ENCODE assay signal across 8 cellular contexts in the genomic region with DNA sequence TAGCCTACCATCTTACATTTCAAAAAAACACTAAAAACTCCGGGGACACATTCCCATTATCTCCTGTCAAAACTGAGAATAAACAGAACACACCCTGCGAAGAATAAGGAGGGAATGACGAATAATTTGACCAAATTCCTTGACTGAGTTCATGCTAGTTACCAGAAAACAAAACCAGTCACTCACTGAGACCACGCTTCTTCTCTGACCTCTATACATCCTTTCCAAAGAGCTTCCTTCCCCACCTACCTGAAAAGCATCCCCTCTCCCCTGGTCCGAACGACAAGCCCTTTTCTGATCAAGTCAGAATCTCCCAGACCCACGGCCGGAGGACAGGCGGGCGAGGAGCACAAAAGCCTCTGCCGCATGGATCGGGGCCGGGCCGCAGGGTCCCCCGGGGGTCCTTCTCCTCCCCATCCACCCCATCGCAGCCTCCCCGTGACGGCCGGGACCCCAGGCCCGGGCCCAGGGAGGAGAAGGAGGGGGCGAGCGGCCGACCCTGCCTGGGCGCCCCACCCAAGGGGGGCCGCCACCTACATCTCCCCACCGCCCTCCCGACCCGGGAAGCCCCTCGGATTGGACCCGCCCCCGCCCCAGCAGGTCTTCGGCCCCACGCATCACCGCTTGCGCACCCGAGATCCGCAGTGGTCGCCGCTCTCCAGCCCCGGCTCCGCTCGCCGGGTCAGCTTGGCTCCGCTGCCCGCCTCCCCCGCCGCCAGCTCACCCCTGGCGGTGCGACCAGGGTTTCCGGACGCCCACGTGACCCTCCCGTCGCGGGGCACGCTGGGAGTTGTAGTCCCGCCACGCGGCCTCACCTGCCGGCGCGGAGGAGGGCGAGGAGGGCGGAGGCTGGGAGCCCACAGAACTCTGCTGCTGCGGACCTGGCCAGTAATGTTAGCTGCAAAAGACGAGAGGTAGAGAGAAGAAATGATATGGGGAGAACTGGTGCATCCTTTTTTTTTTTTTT. TPM values are rescaled to one million over a fixed set of nuclear protein-coding genes. Genes with fewer than 3 reads are reported as not detected.
DNase-seq lines count a peak whose midpoint lies in the region; ATAC-seq and TF ChIP-seq lines count a peak whose summit lies in the region.

A gene with protein sequence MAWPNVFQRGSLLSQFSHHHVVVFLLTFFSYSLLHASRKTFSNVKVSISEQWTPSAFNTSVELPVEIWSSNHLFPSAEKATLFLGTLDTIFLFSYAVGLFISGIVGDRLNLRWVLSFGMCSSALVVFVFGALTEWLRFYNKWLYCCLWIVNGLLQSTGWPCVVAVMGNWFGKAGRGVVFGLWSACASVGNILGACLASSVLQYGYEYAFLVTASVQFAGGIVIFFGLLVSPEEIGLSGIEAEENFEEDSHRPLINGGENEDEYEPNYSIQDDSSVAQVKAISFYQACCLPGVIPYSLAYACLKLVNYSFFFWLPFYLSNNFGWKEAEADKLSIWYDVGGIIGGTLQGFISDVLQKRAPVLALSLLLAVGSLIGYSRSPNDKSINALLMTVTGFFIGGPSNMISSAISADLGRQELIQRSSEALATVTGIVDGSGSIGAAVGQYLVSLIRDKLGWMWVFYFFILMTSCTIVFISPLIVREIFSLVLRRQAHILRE (minus strand): TSS at position 747 of the 967 bp plus-strand sequence. CDS start 16,004 bp downstream, outside the sequence.

- no peaks in the 10 kb centered on the region for H3K27me3 Mint-ChIP-seq in progenitor cell of endocrine pancreas

- intact Hi-C loops in T-helper 1 cell treated with Interleukin-12 subunit alpha and Interleukin-12 subunit beta and Interleukin-4 antibody, amounts not matched to agents 30 ng/mL and 1 ng/mL, for 36 hours (cut with micrococcal nuclease): loop anchor here (1.0 kb wide), 6 partner anchors 22 to 336 kb away; a partner anchor contains a TSS
- intact Hi-C loops in heart right ventricle (cut with DNase I) (no loop called here), upper lobe of right lung (cut with DNase I) (no loop called here)

- H3K4me3 Mint-ChIP-seq in progenitor cell of endocrine pancreas (ENCODE audit: low read depth): peak within 1 kb of the TSS; percentile 86

- H3K27me3 ChIP-seq in heart right ventricle (peaks cover 0 to 32% (median 18%) of the 10 kb centered on the region in 7 donors), upper lobe of right lung (no peaks in the 10 kb centered on the region)

- H3K4me1 Mint-ChIP-seq in progenitor cell of endocrine pancreas (ENCODE audit: low read depth): peaks cover 8% of the 10 kb centered on the region

- H3K4me1 ChIP-seq in heart right ventricle (peaks cover 0 to 23% (median 16%) of the 10 kb centered on the region in 9 donors), upper lobe of right lung (peaks cover 16% of the 10 kb centered on the region)

- CTCF ChIA-PET in GM10248 (lab: Yijun Ruan, JAX): interaction anchor here (0.8 to 2.2 kb wide), 2 partner anchors 12 to 15 kb away, joined by 5 to 8 read pairs; no protein-coding TSS in a partner anchor

- POLR2A ChIA-PET in GM10248 (lab: Yijun Ruan, JAX): no interaction called here

- H3K4me3 ChIP-seq in HFF-Myc (replicated peaks; ENCODE audit: low read depth, low read length) (peak within 1 kb of the TSS; percentile 92), heart right ventricle (peak within 1 kb of the TSS; percentile 82 to 99 (median 96)), upper lobe of right lung (peak within 1 kb of the TSS; percentile 95)

- H3K27ac ChIP-seq in heart right ventricle (peak within 1 kb of the TSS; percentile 29 to 94 (median 88)), upper lobe of right lung (peak within 1 kb of the TSS; percentile 89)

- H3K36me3 ChIP-seq in heart right ventricle: no peaks in the 10 kb centered on the region
- no peaks in the 10 kb centered on the region for H3K36me3 ChIP-seq in upper lobe of right lung

- no peaks in the 10 kb centered on the region for H3K9me3 Mint-ChIP-seq in progenitor cell of endocrine pancreas (ENCODE audit: low read depth)

- peak; percentile 96 to 99 (median 98) for ATAC-seq in heart right ventricle
- peak; percentile 99 for ATAC-seq in upper lobe of right lung

- peaks cover 2% of the 10 kb centered on the region for H3K36me3 Mint-ChIP-seq in progenitor cell of endocrine pancreas (ENCODE audit: insufficient read depth)

- no peaks in the 10 kb centered on the region for H3K9me3 ChIP-seq in heart right ventricle
- no peaks in the 10 kb centered on the region for H3K9me3 ChIP-seq in upper lobe of right lung

- peak; percentile 96 for DNase-seq in GM10248 (ENCODE audit: extremely low spot score)
- no peak for DNase-seq in HFF-Myc (ENCODE audit: extremely low read depth, low read depth)
- DNase-seq in NCI-H1092 (lab: John Stamatoyannopoulos, UW): peak; percentile 78
- peak; percentile 94 for DNase-seq in amniotic epithelial cell (ENCODE audit: low read depth)
- DNase-seq in heart right ventricle: peak; percentile 86 to 87
- peak; percentile 88 for DNase-seq in progenitor cell of endocrine pancreas (ENCODE audit: low spot score, unreplicated experiment)
- DNase-seq in upper lobe of right lung: peak; percentile 93

- 0% methylated on average over 66 of the region's 66 CpGs for WGBS in heart right ventricle, 2 donors

- TF ChIP-seq CTCF in GM10248 (IDR thresholded peaks at IDR 0.05; ENCODE audit: control extremely low read depth, extremely low read depth, low read depth, missing control alignments) (no peak), HFF-Myc (IDR thresholded peaks at IDR 0.05; ENCODE audit: low read depth, low read length, missing control alignments) (no peak), heart right ventricle (IDR thresholded peaks at IDR 0.05) (peak in 5 of 9 donors; percentile 13 to 36 (median 20)), progenitor cell of endocrine pancreas (IDR thresholded peaks at IDR 0.05; ENCODE audit: unreplicated experiment) (peak; percentile 16), upper lobe of right lung (IDR thresholded peaks at IDR 0.05) (no peak)

- H3K27ac Mint-ChIP-seq in progenitor cell of endocrine pancreas: peak within 1 kb of the TSS; percentile 94

RNA-seq across cellular contexts. Expression of the gene that starts here (rescaled TPM):
- total RNA-seq in T-helper 1 cell treated with Interleukin-12 subunit alpha and Interleukin-12 subunit beta and Interleukin-4 antibody, amounts not matched to agents 30 ng/mL and 1 ng/mL, for 36 hours: 78.5 and 86.4 TPM in 2 replicates
- total RNA-seq in heart right ventricle (10 to 100 TPM in 5 of 10 donors, 1 to 10 TPM in 5; 5.2 to 14.1 (median 10.1) TPM), progenitor cell of endocrine pancreas (62.3 and 66.5 TPM in 2 replicates), upper lobe of right lung (35.2 TPM)
- 10 to 100 TPM in 1 of 2 donors, 1 to 10 TPM in 1; 7.3 to 16.6 TPM for polyA plus RNA-seq in heart right ventricle

Comparison
In these comparisons a context has a peak if more than half of its experiments do, and no peak if none do; other contexts are left out.
1. CTCF ChIP-seq: peak in heart right ventricle (5 of 9) and progenitor cell of endocrine pancreas (single experiment); none in GM10248 (single experiment), HFF-Myc (single experiment) and upper lobe of right lung (single experiment).
2. Peak in every context shown above with its lines, with median percentiles within 50 percentile points of each other: H3K4me3 ChIP-seq.